ENCODE assay signal across 17 cellular contexts in the genomic region with DNA sequence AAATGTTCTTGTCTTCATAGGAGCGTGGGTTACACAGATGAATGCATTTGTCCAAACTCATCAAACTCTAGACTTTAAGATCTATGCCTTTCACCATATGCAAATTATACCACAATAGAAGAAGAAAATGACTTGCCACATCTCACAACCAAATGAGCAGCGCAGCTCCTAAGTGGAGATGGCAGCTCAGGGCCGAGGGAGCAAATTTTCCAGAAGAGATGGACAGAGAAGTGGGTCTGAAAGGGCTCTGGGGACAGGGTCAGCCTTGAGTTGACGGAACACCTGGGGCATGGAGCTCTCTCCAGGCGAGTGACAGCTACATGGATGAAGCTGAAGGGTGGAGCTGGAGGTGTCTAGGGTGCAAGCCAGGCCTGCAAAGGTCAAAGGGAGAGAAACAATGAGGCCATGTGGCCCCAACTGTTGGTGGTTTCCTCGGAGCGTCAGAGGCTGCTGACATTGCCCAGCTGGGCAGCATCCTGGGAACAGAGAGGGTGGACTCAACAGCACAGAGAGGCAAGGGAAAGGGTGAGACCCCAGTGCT.
DNase-seq lines count a peak whose midpoint lies in the region; ATAC-seq and TF ChIP-seq lines count a peak whose summit lies in the region.
"Had no signal": no experiment of that assay in that cellular context is flagged by ENCODE, and none has a peak within 500 bp of the region (broad histone marks: within the 10 kb centered on the region; RNA-seq: fewer than 3 reads in every experiment).

No MANE protein-coding gene starts in this region.

- TF ChIP-seq POLR2A in stomach (IDR thresholded peaks at IDR 0.05) = no peak

- H3K27ac ChIP-seq in stomach = no peak overlapping the region
- H3K27ac ChIP-seq: adrenal gland, heart left ventricle, parathyroid adenoma, suprapubic skin had no signal

- H3K36me3 ChIP-seq in stomach = peaks cover 3 to 27% (median 16%) of the 10 kb centered on the region in 4 donors
- H3K36me3 ChIP-seq: adrenal gland, suprapubic skin had no signal

- H3K36me3 Mint-ChIP-seq in glutamatergic neuron (ENCODE audit: unreplicated experiment) = peaks cover 4% of the 10 kb centered on the region

- no peak for TF ChIP-seq CTCF in glutamatergic neuron (IDR thresholded peaks at IDR 0.05; ENCODE audit: partially characterized antibody, unreplicated experiment)
- TF ChIP-seq CTCF in stomach (IDR thresholded peaks at IDR 0.05) = no peak

- H3K27me3 Mint-ChIP-seq in glutamatergic neuron (ENCODE audit: unreplicated experiment) = peaks cover 14% of the 10 kb centered on the region
- H3K27me3 Mint-ChIP-seq: activated CD8-positive, alpha-beta T cell treated with anti-CD3 and anti-CD28 coated beads for 36 hours had no signal

- H3K27me3 ChIP-seq in stomach = no peaks in the 10 kb centered on the region
- H3K27me3 ChIP-seq: adrenal gland, heart left ventricle, suprapubic skin had no signal

- no peak overlapping the region for H3K4me3 ChIP-seq in stomach
- H3K4me3 ChIP-seq: adrenal gland, heart left ventricle, suprapubic skin had no signal

- no peak for TF ChIP-seq EP300 in stomach (IDR thresholded peaks at IDR 0.05)

- intact Hi-C loops in stomach (cut with DNase I; ENCODE audit: low total_unique reads) = no loop called here

- H3K4me1 ChIP-seq in stomach = peaks cover 0 to 10% (median 4%) of the 10 kb centered on the region in 4 donors
- H3K4me1 ChIP-seq: adrenal gland, parathyroid adenoma had no signal

- peaks cover 38% of the 10 kb centered on the region for H3K4me1 Mint-ChIP-seq in glutamatergic neuron (ENCODE audit: low read depth, unreplicated experiment)

- peaks cover 13% of the 10 kb centered on the region for H3K9me3 Mint-ChIP-seq in glutamatergic neuron (ENCODE audit: unreplicated experiment)
- H3K9me3 Mint-ChIP-seq: activated CD8-positive, alpha-beta T cell treated with anti-CD3 and anti-CD28 coated beads for 36 hours; T-helper 1 cell treated with Interleukin-12 subunit alpha and Interleukin-12 subunit beta and Interleukin-4 antibody, amounts not matched to agents 30 μg/mL and 1 μg/mL, for 36 hours had no signal

- peak overlapping the region; percentile 13 for H3K27ac Mint-ChIP-seq in glutamatergic neuron (ENCODE audit: unreplicated experiment)
- H3K27ac Mint-ChIP-seq: activated CD8-positive, alpha-beta T cell treated with anti-CD3 and anti-CD28 coated beads for 36 hours; T-helper 1 cell treated with Interleukin-12 subunit alpha and Interleukin-12 subunit beta and Interleukin-4 antibody, amounts not matched to agents 30 μg/mL and 1 μg/mL, for 36 hours had no signal

- H3K4me3 Mint-ChIP-seq in glutamatergic neuron (ENCODE audit: unreplicated experiment) = peak overlapping the region; percentile 19
- H3K4me3 Mint-ChIP-seq: activated CD8-positive, alpha-beta T cell treated with anti-CD3 and anti-CD28 coated beads for 36 hours; T-helper 1 cell treated with Interleukin-12 subunit alpha and Interleukin-12 subunit beta and Interleukin-4 antibody, amounts not matched to agents 30 μg/mL and 1 μg/mL, for 36 hours had no signal

- ATAC-seq in GM18861 (IDR thresholded peaks at IDR 0.05; ENCODE audit: unreplicated experiment) (peak; percentile 97), GM21528 (IDR thresholded peaks at IDR 0.05; ENCODE audit: low FRiP score, unreplicated experiment) (peak; percentile 95), HG03095 (IDR thresholded peaks at IDR 0.05; ENCODE audit: unreplicated experiment) (peak; percentile 90)
- ATAC-seq: activated CD8-positive, alpha-beta T cell treated with anti-CD3 and anti-CD28 coated beads for 36 hours; heart left ventricle had no signal

- no peak for DNase-seq in glutamatergic neuron
- DNase-seq in activated CD8-positive, alpha-beta memory T cell treated with anti-CD3 and anti-CD28 coated beads, Interleukin-2, amount 50 U/mL, for 48 hours = no peak
- DNase-seq in activated CD8-positive, alpha-beta memory T cell treated with anti-CD3 and anti-CD28 coated beads for 24 hours = no peak
- no peak for DNase-seq in stomach
- no peak for DNase-seq in SW 1271 (lab: John Stamatoyannopoulos, UW)
- DNase-seq: activated CD8-positive, alpha-beta T cell treated with anti-CD3 and anti-CD28 coated beads for 36 hours; adrenal gland; effector CD4-positive, alpha-beta T cell; heart left ventricle; mammary epithelial cell; stimulated activated CD4-positive, alpha-beta T cell treated with anti-CD3 and anti-CD28 coated beads, Interleukin-4, amount 100 ng/mL, for 24 hours had no signal

- 77 to 89% (median 87%) methylated on average over 7 of the region's 7 CpGs for WGBS in stomach, 5 donors

- H3K9me3 ChIP-seq in stomach = no peaks in the 10 kb centered on the region
- H3K9me3 ChIP-seq: adrenal gland, suprapubic skin had no signal
